In the genomic region with DNA sequence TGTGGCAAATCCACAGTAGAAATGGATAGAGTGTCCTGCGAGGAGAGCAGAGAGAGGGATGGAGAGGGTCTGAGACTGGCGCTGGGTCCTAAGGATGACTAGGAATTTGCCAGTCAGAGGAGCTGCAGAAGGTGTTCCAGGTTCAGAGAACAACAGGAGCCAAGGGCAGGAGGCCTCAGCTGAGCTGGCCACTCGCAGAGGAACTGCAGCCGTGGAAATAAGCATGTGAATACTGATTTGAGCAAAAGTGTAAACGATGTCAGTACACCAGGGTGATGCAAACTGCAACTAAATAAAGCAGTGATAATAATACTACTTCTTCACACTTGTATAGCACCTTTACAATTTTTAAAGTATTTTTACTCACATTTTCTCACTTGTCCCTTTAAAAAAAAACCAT, we compare ENCODE assay signal across 20 cellular contexts.
"Had no signal": no experiment of that assay in that cellular context is flagged by ENCODE, and none has a peak within 500 bp of the region (broad histone marks: within the 10 kb centered on the region; RNA-seq: fewer than 3 reads in every experiment).

No MANE protein-coding gene starts in this region.

- H3K4me1 Mint-ChIP-seq: stimulated activated naive CD8-positive, alpha-beta T cell treated with anti-CD3 and anti-CD28 coated beads, Interleukin-15, amount 100 ng/mL, for 72 hours had no signal

- H3K36me3 ChIP-seq: gastrocnemius medialis, prostate gland, transverse colon had no signal

- H3K27ac ChIP-seq: gastrocnemius medialis, parathyroid adenoma, prostate gland, thoracic aorta, transverse colon had no signal

- H3K27me3 ChIP-seq: dorsolateral prefrontal cortex, gastrocnemius medialis, transverse colon had no signal

- H3K9me3 Mint-ChIP-seq: nephron; stimulated activated naive CD8-positive, alpha-beta T cell treated with anti-CD3 and anti-CD28 coated beads, Interleukin-15, amount 100 ng/mL, for 72 hours had no signal

- H3K4me3 Mint-ChIP-seq: naive B cell; nephron; stimulated activated naive B cell treated with anti-CD40 and anti-IgM and Interleukin-4, amounts not matched to agents 10 μg/mL and 1 μg/mL and 100 μg/mL, for 72 hours; stimulated activated naive CD8-positive, alpha-beta T cell treated with anti-CD3 and anti-CD28 coated beads, Interleukin-15, amount 100 ng/mL, for 72 hours had no signal

- ATAC-seq: esophagus mucosa; gastrocnemius medialis; left colon; sciatic nerve; stimulated activated naive B cell treated with anti-CD40 and anti-IgM and Interleukin-4, amounts not matched to agents 10 μg/mL and 1 μg/mL and 100 μg/mL, for 72 hours; stimulated activated naive CD8-positive, alpha-beta T cell treated with anti-CD3 and anti-CD28 coated beads, Interleukin-15, amount 100 ng/mL, for 72 hours had no signal

- DNase-seq: central memory CD4-positive, alpha-beta T cell; cortex of kidney; dorsolateral prefrontal cortex; effector CD8-positive, alpha-beta T cell; gastrocnemius medialis; left colon; mammary epithelial cell; naive B cell; stimulated activated CD4-positive, alpha-beta T cell treated with anti-CD3 and anti-CD28 coated beads, Interleukin-2, amount 100 ng/mL, for 24 hours; stimulated activated CD4-positive, alpha-beta T cell treated with anti-CD3 and anti-CD28 coated beads, Interleukin-4, amount 100 ng/mL, for 4 hours; stimulated activated naive B cell treated with anti-CD40 and anti-IgM and Interleukin-4, amounts not matched to agents 10 μg/mL and 1 μg/mL and 100 μg/mL, for 72 hours; stimulated activated naive CD8-positive, alpha-beta T cell treated with anti-CD3 and anti-CD28 coated beads, Interleukin-15, amount 100 ng/mL, for 72 hours; substantia nigra; transverse colon had no signal

- H3K9me3 ChIP-seq: gastrocnemius medialis, prostate gland, thoracic aorta, transverse colon had no signal

- H3K36me3 Mint-ChIP-seq: naive B cell; stimulated activated naive B cell treated with anti-CD40 and anti-IgM and Interleukin-4, amounts not matched to agents 10 μg/mL and 1 μg/mL and 100 μg/mL, for 72 hours had no signal

- H3K27ac Mint-ChIP-seq: naive B cell; nephron; stimulated activated naive B cell treated with anti-CD40 and anti-IgM and Interleukin-4, amounts not matched to agents 10 μg/mL and 1 μg/mL and 100 μg/mL, for 72 hours; stimulated activated naive CD8-positive, alpha-beta T cell treated with anti-CD3 and anti-CD28 coated beads, Interleukin-15, amount 100 ng/mL, for 72 hours had no signal

- H3K9ac ChIP-seq: parathyroid adenoma had no signal

- H3K4me1 ChIP-seq: parathyroid adenoma, prostate gland had no signal

- H2AFZ ChIP-seq: parathyroid adenoma had no signal

- H3K4me3 ChIP-seq: dorsolateral prefrontal cortex, gastrocnemius medialis, prostate gland, thoracic aorta, transverse colon had no signal
